8 cellular contexts compared by ENCODE assay signal in genomic region chr18:29874519-29875098, GRCh38.
DNase-seq lines count a peak whose midpoint lies in the region; ATAC-seq and TF ChIP-seq lines count a peak whose summit lies in the region.

No MANE protein-coding gene starts in this region.

- no peaks in the 10 kb centered on the region for H3K27me3 ChIP-seq in hepatocyte

- no peak overlapping the region for H3K4me3 Mint-ChIP-seq in activated T-helper 2 cell treated with anti-CD3 and anti-CD28 coated beads, Interferon-gamma antibody, Interleukin-2, Interleukin-4, amounts not matched to agents 10 μg/mL and 5 μg/mL and 100 μg/mL, durations not matched to agents 14 hours and 24 hours and 36 hours (ENCODE audit: low read depth)

- no peak overlapping the region for H3K27ac ChIP-seq in hepatocyte

- peak; percentile 50 for DNase-seq in EL
- peak; percentile 16 for DNase-seq in HT-29 (ENCODE audit: low spot score)
- peak; percentile 1 to 4 for DNase-seq in SHP77 (lab: John Stamatoyannopoulos, UW)
- peak; percentile 46 for DNase-seq in hepatocyte (ENCODE audit: low spot score)
- no peak for DNase-seq in activated CD8-positive, alpha-beta memory T cell treated with anti-CD3 and anti-CD28 coated beads for 24 hours
- no peak for DNase-seq in activated T-helper 2 cell treated with anti-CD3 and anti-CD28 coated beads, Interferon-gamma antibody, Interleukin-2, Interleukin-4, amounts not matched to agents 10 μg/mL and 5 μg/mL and 100 μg/mL, durations not matched to agents 14 hours and 24 hours and 36 hours (ENCODE audit: low spot score)
- DNase-seq in stimulated activated CD4-positive, alpha-beta T cell treated with anti-CD3 and anti-CD28 coated beads, Interleukin-4, amount 100 ng/mL, for 24 hours: no peak

- no peak overlapping the region for H3K4me3 ChIP-seq in hepatocyte

- H3K4me2 ChIP-seq in hepatocyte: no peak overlapping the region

- H3K36me3 ChIP-seq in hepatocyte (replicated peaks; ENCODE audit: insufficient read depth, low read depth): no peaks in the 10 kb centered on the region

- ATAC-seq in HG02678 (IDR thresholded peaks at IDR 0.05; ENCODE audit: unreplicated experiment): no peak

- H3K36me3 Mint-ChIP-seq in activated T-helper 2 cell treated with anti-CD3 and anti-CD28 coated beads, Interferon-gamma antibody, Interleukin-2, Interleukin-4, amounts not matched to agents 10 μg/mL and 5 μg/mL and 100 μg/mL, durations not matched to agents 14 hours and 24 hours and 36 hours (ENCODE audit: low read depth): no peaks in the 10 kb centered on the region

- H4K20me1 ChIP-seq in hepatocyte (ENCODE audit: insufficient read depth, poor library complexity, severe bottlenecking): no peaks in the 10 kb centered on the region

- TF ChIP-seq CTCF in hepatocyte (IDR thresholded peaks at IDR 0.05; ENCODE audit: poor library complexity): peak; percentile 62

- no peaks in the 10 kb centered on the region for H3K27me3 Mint-ChIP-seq in activated T-helper 2 cell treated with anti-CD3 and anti-CD28 coated beads, Interferon-gamma antibody, Interleukin-2, Interleukin-4, amounts not matched to agents 10 μg/mL and 5 μg/mL and 100 μg/mL, durations not matched to agents 14 hours and 24 hours and 36 hours (ENCODE audit: low read depth)

- H3K27ac Mint-ChIP-seq in activated T-helper 2 cell treated with anti-CD3 and anti-CD28 coated beads, Interferon-gamma antibody, Interleukin-2, Interleukin-4, amounts not matched to agents 10 μg/mL and 5 μg/mL and 100 μg/mL, durations not matched to agents 14 hours and 24 hours and 36 hours: no peak overlapping the region

- no peaks in the 10 kb centered on the region for H3K9me2 ChIP-seq in hepatocyte (replicated peaks; ENCODE audit: insufficient read depth)

- no peaks in the 10 kb centered on the region for H3K4me1 ChIP-seq in hepatocyte (ENCODE audit: insufficient read depth)

- no peaks in the 10 kb centered on the region for H3K4me1 Mint-ChIP-seq in activated T-helper 2 cell treated with anti-CD3 and anti-CD28 coated beads, Interferon-gamma antibody, Interleukin-2, Interleukin-4, amounts not matched to agents 10 μg/mL and 5 μg/mL and 100 μg/mL, durations not matched to agents 14 hours and 24 hours and 36 hours (ENCODE audit: low read depth)

- 82% methylated on average over 3 of the region's 3 CpGs for WGBS in hepatocyte (ENCODE audit: low lambda C conversion rate, missing lambda C conversion rate)

- H2AFZ ChIP-seq in hepatocyte: no peak overlapping the region

- no peaks in the 10 kb centered on the region for H3K9me3 ChIP-seq in hepatocyte (ENCODE audit: low read depth)

- H3K9me3 Mint-ChIP-seq in activated T-helper 2 cell treated with anti-CD3 and anti-CD28 coated beads, Interferon-gamma antibody, Interleukin-2, Interleukin-4, amounts not matched to agents 10 μg/mL and 5 μg/mL and 100 μg/mL, durations not matched to agents 14 hours and 24 hours and 36 hours: peaks cover 38% of the 10 kb centered on the region

- no peaks in the 10 kb centered on the region for H3K79me2 ChIP-seq in hepatocyte

- intact Hi-C loops in activated T-helper 2 cell treated with anti-CD3 and anti-CD28 coated beads, Interferon-gamma antibody, Interleukin-2, Interleukin-4, amounts not matched to agents 10 μg/mL and 5 μg/mL and 100 μg/mL, durations not matched to agents 14 hours and 24 hours and 36 hours (cut with micrococcal nuclease): loop anchor here (10.0 kb wide), 1 partner anchor 410 kb away; no protein-coding TSS in a partner anchor

Comparison
In these comparisons a context has a peak if more than half of its experiments do, and no peak if none do; other contexts are left out.
1. DNase-seq: peak in EL (single experiment), HT-29 (single experiment), SHP77 (2 of 2) and hepatocyte (single experiment); none in activated CD8-positive, alpha-beta memory T cell treated with anti-CD3 and anti-CD28 coated beads for 24 hours (single experiment), activated T-helper 2 cell treated with anti-CD3 and anti-CD28 coated beads, Interferon-gamma antibody, Interleukin-2, Interleukin-4, amounts not matched to agents 10 μg/mL and 5 μg/mL and 100 μg/mL, durations not matched to agents 14 hours and 24 hours and 36 hours (single experiment) and stimulated activated CD4-positive, alpha-beta T cell treated with anti-CD3 and anti-CD28 coated beads, Interleukin-4, amount 100 ng/mL, for 24 hours (single experiment).